In genomic region chr9:119313846-119314245, GRCh38 we compare ENCODE assay signal across 30 cellular contexts. TPM values are rescaled to one million over a fixed set of nuclear protein-coding genes. Genes with fewer than 3 reads are reported as not detected.
"Had no signal": no experiment of that assay in that cellular context is flagged by ENCODE, and none has a peak within 500 bp of the region (broad histone marks: within the 10 kb centered on the region; RNA-seq: fewer than 3 reads in every experiment).

No MANE protein-coding gene starts in this region.

- H3K27ac ChIP-seq: stomach, suprapubic skin, testis, thoracic aorta, thyroid gland, tibial artery, tibial nerve, transverse colon, upper lobe of left lung, upper lobe of right lung, uterus, vagina had no signal

- H3K36me3 Mint-ChIP-seq: stimulated activated effector memory CD8-positive, alpha-beta T cell treated with anti-CD3 and anti-CD28 coated beads, Interleukin-12 subunit alpha, Interleukin-12 subunit beta, amount 100 ng/mL, for 72 hours; stimulated activated memory B cell treated with anti-CD40 and anti-IgM and Interleukin-4, amounts not matched to agents 10 μg/mL and 1 μg/mL and 100 μg/mL, for 72 hours; stimulated activated naive B cell treated with anti-CD40 and anti-IgM and Interleukin-4, amounts not matched to agents 10 μg/mL and 1 μg/mL and 100 μg/mL, for 72 hours had no signal

- H3K36me3 ChIP-seq: stomach, suprapubic skin, thoracic aorta, thyroid gland, tibial artery, tibial nerve, transverse colon, upper lobe of left lung, upper lobe of right lung, uterus, vagina had no signal

- H3K4me1 ChIP-seq: stomach, suprapubic skin, thyroid gland, tibial artery, tibial nerve, transverse colon, upper lobe of left lung, upper lobe of right lung, uterus, vagina had no signal

- H3K9me3 ChIP-seq: suprapubic skin, testis, thoracic aorta, thyroid gland, tibial artery, tibial nerve, transverse colon, upper lobe of left lung, upper lobe of right lung, uterus, vagina had no signal

- H3K9me3 Mint-ChIP-seq: stimulated activated memory B cell treated with anti-CD40 and anti-IgM and Interleukin-4, amounts not matched to agents 10 μg/mL and 1 μg/mL and 100 μg/mL, for 72 hours; stimulated activated naive B cell treated with anti-CD40 and anti-IgM and Interleukin-4, amounts not matched to agents 10 μg/mL and 1 μg/mL and 100 μg/mL, for 72 hours; stimulated activated naive CD8-positive, alpha-beta T cell treated with anti-CD3 and anti-CD28 coated beads, Interleukin-15, amount 100 ng/mL, for 72 hours; stimulated activated naive CD8-positive, alpha-beta T cell treated with anti-CD3 and anti-CD28 coated beads, Interleukin-15, Interleukin-2, amounts not matched to agents 100 ng/mL and 50 ng/mL, for 24 hours; type B pancreatic cell had no signal

- H3K4me3 Mint-ChIP-seq: stimulated activated effector memory CD8-positive, alpha-beta T cell treated with anti-CD3 and anti-CD28 coated beads, Interleukin-12 subunit alpha, Interleukin-12 subunit beta, amount 100 ng/mL, for 72 hours; stimulated activated memory B cell treated with anti-CD40 and anti-IgM and Interleukin-4, amounts not matched to agents 10 μg/mL and 1 μg/mL and 100 μg/mL, for 72 hours; stimulated activated naive B cell treated with anti-CD40 and anti-IgM and Interleukin-4, amounts not matched to agents 10 μg/mL and 1 μg/mL and 100 μg/mL, for 72 hours; stimulated activated naive CD8-positive, alpha-beta T cell treated with anti-CD3 and anti-CD28 coated beads, Interleukin-15, amount 100 ng/mL, for 72 hours; stimulated activated naive CD8-positive, alpha-beta T cell treated with anti-CD3 and anti-CD28 coated beads, Interleukin-15, Interleukin-2, amounts not matched to agents 100 ng/mL and 50 ng/mL, for 24 hours; type B pancreatic cell had no signal

- DNase-seq: stimulated activated CD4-positive, alpha-beta T cell treated with anti-CD3 and anti-CD28 coated beads, Interleukin-2, amount 100 ng/mL, for 48 hours; stimulated activated CD4-positive, alpha-beta T cell treated with anti-CD3 and anti-CD28 coated beads, Interleukin-4, amount 100 ng/mL, for 1 hour; stimulated activated CD4-positive, alpha-beta T cell treated with anti-CD3 and anti-CD28 coated beads, Interleukin-4, amount 100 ng/mL, for 24 hours; stimulated activated CD4-positive, alpha-beta T cell treated with anti-CD3 and anti-CD28 coated beads, Interleukin-4, amount 100 ng/mL, for 4 hours; stimulated activated CD8-positive, alpha-beta memory T cell treated with anti-CD3 and anti-CD28 coated beads, Interleukin-4, amount 100 ng/mL, for 48 hours; stimulated activated naive B cell treated with anti-CD40 and anti-IgM and Interleukin-4, amounts not matched to agents 10 μg/mL and 1 μg/mL and 100 μg/mL, for 72 hours; stimulated activated naive CD4-positive, alpha-beta T cell; stimulated activated naive CD4-positive, alpha-beta T cell treated with Interleukin-2 at 50 U/mL for 16 hours; stimulated activated naive CD8-positive, alpha-beta T cell treated with anti-CD3 and anti-CD28 coated beads, Interleukin-15, amount 100 ng/mL, for 72 hours; stimulated activated naive CD8-positive, alpha-beta T cell treated with anti-CD3 and anti-CD28 coated beads, Interleukin-15, Interleukin-2, amounts not matched to agents 100 U/mL and 50 U/mL, for 24 hours; stomach; substantia nigra; testis; thyroid gland; tibial artery; transverse colon; trophoblast cell; upper lobe of left lung; upper lobe of right lung; uterus had no signal

- H3K27me3 ChIP-seq: stomach, suprapubic skin, testis, thyroid gland, tibial artery, tibial nerve, transverse colon, upper lobe of left lung, upper lobe of right lung, uterus, vagina had no signal

- H3K4me1 Mint-ChIP-seq: stimulated activated effector memory CD8-positive, alpha-beta T cell treated with anti-CD3 and anti-CD28 coated beads, Interleukin-12 subunit alpha, Interleukin-12 subunit beta, amount 100 ng/mL, for 72 hours; stimulated activated memory B cell treated with anti-CD40 and anti-IgM and Interleukin-4, amounts not matched to agents 10 μg/mL and 1 μg/mL and 100 μg/mL, for 72 hours; stimulated activated naive B cell treated with anti-CD40 and anti-IgM and Interleukin-4, amounts not matched to agents 10 μg/mL and 1 μg/mL and 100 μg/mL, for 72 hours; stimulated activated naive CD8-positive, alpha-beta T cell treated with anti-CD3 and anti-CD28 coated beads, Interleukin-15, amount 100 ng/mL, for 72 hours had no signal

- ATAC-seq: stimulated activated effector memory CD8-positive, alpha-beta T cell treated with anti-CD3 and anti-CD28 coated beads, Interleukin-12 subunit alpha, Interleukin-12 subunit beta, amount 100 ng/mL, for 72 hours; stimulated activated memory B cell treated with anti-CD40 and anti-IgM and Interleukin-4, amounts not matched to agents 10 μg/mL and 1 μg/mL and 100 μg/mL, for 72 hours; stimulated activated naive B cell treated with anti-CD40 and anti-IgM and Interleukin-4, amounts not matched to agents 10 μg/mL and 1 μg/mL and 100 μg/mL, for 72 hours; stimulated activated naive CD8-positive, alpha-beta T cell treated with anti-CD3 and anti-CD28 coated beads, Interleukin-15, amount 100 ng/mL, for 72 hours; stimulated activated naive CD8-positive, alpha-beta T cell treated with anti-CD3 and anti-CD28 coated beads, Interleukin-15, Interleukin-2, amounts not matched to agents 100 U/mL and 50 U/mL, for 24 hours; upper lobe of right lung had no signal

- H3K4me3 ChIP-seq: stomach, suprapubic skin, testis, thoracic aorta, thyroid gland, tibial artery, tibial nerve, transverse colon, upper lobe of left lung, upper lobe of right lung, uterus, vagina had no signal

- FAIRE-seq: urothelium cell line had no signal

- H3K27me3 Mint-ChIP-seq: stimulated activated memory B cell treated with anti-CD40 and anti-IgM and Interleukin-4, amounts not matched to agents 10 μg/mL and 1 μg/mL and 100 μg/mL, for 72 hours; stimulated activated naive B cell treated with anti-CD40 and anti-IgM and Interleukin-4, amounts not matched to agents 10 μg/mL and 1 μg/mL and 100 μg/mL, for 72 hours; stimulated activated naive CD8-positive, alpha-beta T cell treated with anti-CD3 and anti-CD28 coated beads, Interleukin-15, amount 100 ng/mL, for 72 hours; stimulated activated naive CD8-positive, alpha-beta T cell treated with anti-CD3 and anti-CD28 coated beads, Interleukin-15, Interleukin-2, amounts not matched to agents 100 ng/mL and 50 ng/mL, for 24 hours; type B pancreatic cell had no signal

- H3K27ac Mint-ChIP-seq: stimulated activated effector memory CD8-positive, alpha-beta T cell treated with anti-CD3 and anti-CD28 coated beads, Interleukin-12 subunit alpha, Interleukin-12 subunit beta, amount 100 ng/mL, for 72 hours; stimulated activated memory B cell treated with anti-CD40 and anti-IgM and Interleukin-4, amounts not matched to agents 10 μg/mL and 1 μg/mL and 100 μg/mL, for 72 hours; stimulated activated naive B cell treated with anti-CD40 and anti-IgM and Interleukin-4, amounts not matched to agents 10 μg/mL and 1 μg/mL and 100 μg/mL, for 72 hours; stimulated activated naive CD8-positive, alpha-beta T cell treated with anti-CD3 and anti-CD28 coated beads, Interleukin-15, amount 100 ng/mL, for 72 hours; stimulated activated naive CD8-positive, alpha-beta T cell treated with anti-CD3 and anti-CD28 coated beads, Interleukin-15, Interleukin-2, amounts not matched to agents 100 ng/mL and 50 ng/mL, for 24 hours; type B pancreatic cell had no signal

RNA-seq across cellular contexts. Expression of gene BRINP1, which starts 55.4 kb away (rescaled TPM):
- total RNA-seq: subcutaneous adipose tissue, suprapubic skin, tibial nerve had no signal
